ENCODE assay signal across 11 cellular contexts in genomic region chr4:17468638-17469221, GRCh38. TPM values are rescaled to one million over a fixed set of nuclear protein-coding genes. Genes with fewer than 3 reads are reported as not detected.
DNase-seq lines count a peak whose midpoint lies in the region; TF ChIP-seq lines count a peak whose summit lies in the region.
"Had no signal": no experiment of that assay in that cellular context is flagged by ENCODE, and none has a peak within 500 bp of the region (broad histone marks: within the 10 kb centered on the region; RNA-seq: fewer than 3 reads in every experiment).

No MANE protein-coding gene starts in this region.

- no peak overlapping the region for H3K27ac ChIP-seq in fibroblast of lung (ENCODE audit: insufficient read depth, low read length)
- no peak overlapping the region for H3K27ac ChIP-seq in RWPE1
- H3K27ac ChIP-seq: skin epidermis had no signal

- CTCF ChIA-PET in RWPE1 (lab: Yijun Ruan, JAX), result no interaction called here

- H4K20me1 ChIP-seq in fibroblast of lung (ENCODE audit: control insufficient read depth, extremely low read depth, insufficient read depth, low read length), result no peaks in the 10 kb centered on the region

- no peaks in the 10 kb centered on the region for H3K4me1 ChIP-seq in NT2/D1 (ENCODE audit: insufficient read depth, insufficient read length)
- no peaks in the 10 kb centered on the region for H3K4me1 ChIP-seq in fibroblast of lung (ENCODE audit: control insufficient read depth, extremely low read depth, insufficient read depth, low read length)

- no peak overlapping the region for H3K9ac ChIP-seq in NT2/D1 (ENCODE audit: insufficient read length, low read depth)
- no peak overlapping the region for H3K9ac ChIP-seq in fibroblast of lung (ENCODE audit: insufficient read depth, low read length)

- H3K9me3 ChIP-seq in NT2/D1 (ENCODE audit: insufficient read depth, low read length) (no peaks in the 10 kb centered on the region), fibroblast of lung (ENCODE audit: control insufficient read depth, insufficient read depth, low read depth, low read length) (no peaks in the 10 kb centered on the region)

- no peaks in the 10 kb centered on the region for H3K79me2 ChIP-seq in fibroblast of lung (ENCODE audit: control insufficient read depth, insufficient read depth, low read length)

- H3K27me3 ChIP-seq in NT2/D1 (ENCODE audit: insufficient read depth, insufficient read length) (no peaks in the 10 kb centered on the region), fibroblast of lung (ENCODE audit: control insufficient read depth, insufficient read depth, low read length) (no peaks in the 10 kb centered on the region)

- H3K4me3 ChIP-seq in NT2/D1 (ENCODE audit: insufficient read length, low read depth), result no peak overlapping the region
- H3K4me3 ChIP-seq in fibroblast of lung (replicated peaks in 1 of 4; ENCODE audit: control extremely low read depth in 1 of 4, insufficient read depth in 1 of 4, low read depth in 3 of 4, low read length in 4 of 4), result no peak overlapping the region
- H3K4me3 ChIP-seq in retinal pigment epithelial cell (ENCODE audit: low read length), result no peak overlapping the region
- H3K4me3 ChIP-seq: skin epidermis had no signal

- TF ChIP-seq CTCF in fibroblast of lung (conservative IDR thresholded peaks at IDR 0.05 in 1 of 2, IDR thresholded peaks at IDR 0.05 in 1 of 2; ENCODE audit: low read depth in 1 of 2, low read length in 2 of 2) (peak; percentile 40 to 62), retinal pigment epithelial cell (conservative IDR thresholded peaks at IDR 0.05; ENCODE audit: low read depth, low read length) (peak; percentile 53), RWPE1 (conservative IDR thresholded peaks at IDR 0.05; ENCODE audit: low read depth) (no peak)

- POLR2A ChIA-PET in RWPE1 (lab: Yijun Ruan, JAX; ENCODE audit: low non-redundant PET), result no interaction called here

- DNase-seq in DMS 273 (lab: John Stamatoyannopoulos, UW; ENCODE audit: unreplicated experiment), result peak; percentile 40
- no peak for DNase-seq in DMS 273 treated with DMSO at 0.1 percent for 48 hours (lab: John Stamatoyannopoulos, UW)
- peak; percentile 16 for DNase-seq in NT2/D1 (ENCODE audit: low read depth, low spot score)
- DNase-seq in fibroblast of lung (ENCODE audit: low read depth in 2 of 2), result peak; percentile 43 to 66
- no peak for DNase-seq in retinal pigment epithelial cell (ENCODE audit: low read depth)
- no peak for DNase-seq in RWPE1 (ENCODE audit: low spot score)
- DNase-seq in GM19238 (ENCODE audit: insufficient read length, low spot score), result no peak
- DNase-seq in COLO668 (lab: John Stamatoyannopoulos, UW; ENCODE audit: unreplicated experiment), result no peak

- H3K4me2 ChIP-seq in fibroblast of lung (ENCODE audit: extremely low read depth, insufficient read depth, low read length), result no peak overlapping the region

- H2AFZ ChIP-seq in fibroblast of lung (ENCODE audit: low read length), result no peak overlapping the region

- no peaks in the 10 kb centered on the region for H3K36me3 ChIP-seq in NT2/D1 (ENCODE audit: insufficient read depth, insufficient read length, low read length)
- no peaks in the 10 kb centered on the region for H3K36me3 ChIP-seq in fibroblast of lung (ENCODE audit: control insufficient read depth, insufficient read depth, low read length)

RNA-seq across cellular contexts. Expression of gene QDPR, which starts 43.2 kb away (rescaled TPM):
- 10.8 and 27.4 TPM in 2 replicates for total RNA-seq in fibroblast of lung
- polyA plus RNA-seq in fibroblast of lung, result 41.4 and 51.8 TPM in 2 replicates
- polyA plus RNA-seq in fibroblast of lung (2012), result 42.9 and 56.5 TPM in 2 replicates
- polyA minus RNA-seq in fibroblast of lung (ENCODE audit: low replicate concordance), result 32.2 and 54.1 TPM in 2 replicates

RNA-seq across cellular contexts. Expression of gene CLRN2, which starts 46.2 kb away (rescaled TPM):
- not detected in 2 replicates for total RNA-seq in fibroblast of lung
- not detected in 2 replicates for polyA plus RNA-seq in fibroblast of lung
- not detected in 2 replicates for polyA plus RNA-seq in fibroblast of lung (2012)
- not detected in 2 replicates for polyA minus RNA-seq in fibroblast of lung (ENCODE audit: low replicate concordance)
- total RNA-seq: HT1080 had no signal
- polyA plus RNA-seq: adipose tissue had no signal

Comparison
In these comparisons a context has a peak if more than half of its experiments do, and no peak if none do; other contexts are left out.
1. DNase-seq: peak in DMS 273 (single experiment), NT2/D1 (single experiment) and fibroblast of lung (2 of 2); none in DMS 273 treated with DMSO at 0.1 percent for 48 hours (single experiment), retinal pigment epithelial cell (single experiment), RWPE1 (single experiment), GM19238 (single experiment) and COLO668 (single experiment).